In the genomic region with DNA sequence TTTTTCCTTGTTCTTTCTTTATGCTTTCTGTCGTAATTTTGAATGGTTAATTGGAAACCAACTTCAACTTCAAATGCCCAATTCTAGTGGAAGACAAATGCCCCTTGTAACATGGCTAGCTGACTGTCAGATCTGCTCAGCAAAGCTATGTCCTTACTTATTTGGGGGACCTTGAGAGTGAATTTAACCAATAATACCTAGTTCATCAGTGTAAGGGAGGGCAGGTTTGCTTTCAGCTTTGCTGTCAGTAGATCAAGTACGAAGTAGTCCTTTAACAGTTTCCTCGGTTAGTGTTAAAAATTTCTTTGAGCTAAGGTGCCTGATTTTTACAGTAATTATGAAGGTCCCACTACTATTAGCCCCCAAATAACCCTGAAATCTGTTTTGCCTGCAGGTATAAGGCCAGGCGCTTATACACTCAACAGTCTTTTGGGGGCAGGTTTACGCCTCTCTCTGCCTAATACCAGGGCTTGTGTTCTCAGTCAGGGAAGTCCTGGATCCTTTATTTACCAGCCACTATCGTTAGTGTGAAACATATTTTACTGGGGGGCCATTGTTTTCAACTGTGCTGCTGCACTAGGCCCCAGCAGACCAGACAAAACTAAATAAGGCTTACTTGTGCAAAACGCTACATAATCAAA, we compare ENCODE assay signal across 22 cellular contexts.
"Had no signal": no experiment of that assay in that cellular context is flagged by ENCODE, and none has a peak within 500 bp of the region (broad histone marks: within the 10 kb centered on the region; RNA-seq: fewer than 3 reads in every experiment).

No MANE protein-coding gene starts in this region.

- ATAC-seq: HepG2, K562, Panc1, PC-3 had no signal

- H3K27ac Mint-ChIP-seq: IgD-negative memory B cell had no signal

- DNase-seq: Kasumi-1, MM.1S, NCI-H1092 treated with DMSO at 0.1 percent for 48 hours, NCI-H1436, NCI-H187 treated with DMSO at 0.1 percent for 48 hours, NCI-H2029 treated with DMSO at 0.1 percent for 48 hours, NCI-H2171 treated with DMSO at 0.1 percent for 48 hours, NCI-H345, NCI-H446 treated with DMSO at 0.1 percent for 48 hours, NCI-H510A treated with DMSO at 0.1 percent for 48 hours, NCI-H526 treated with DMSO at 0.1 percent for 48 hours, NCI-H748 treated with DMSO at 0.1 percent for 48 hours, PC-3, SHP77, SK-N-SH, SW 1271 had no signal

- H3K9me2 ChIP-seq: SK-N-SH had no signal

- H3K9me3 ChIP-seq: SK-N-SH had no signal

- H3K4me2 ChIP-seq: KMS-11, SK-N-SH had no signal

- H3K4me3 Mint-ChIP-seq: IgD-negative memory B cell had no signal

- H3K27ac ChIP-seq: KMS-11, RWPE1 had no signal

- H3K4me3 ChIP-seq: K562 had no signal
